ENCODE assay signal across 35 cellular contexts in genomic region chr11:26510201-26510600, GRCh38.
"Had no signal": no experiment of that assay in that cellular context is flagged by ENCODE, and none has a peak within 500 bp of the region (broad histone marks: within the 10 kb centered on the region; RNA-seq: fewer than 3 reads in every experiment).

No MANE protein-coding gene starts in this region.

- DNase-seq: Karpas-422, Kasumi-1, MG63, MM.1S, MV-4-11, NCI-H1048, NCI-H1092, NCI-H1092 treated with DMSO at 0.1 percent for 48 hours, NCI-H1105, NCI-H1105 treated with DMSO at 0.1 percent for 48 hours, NCI-H1417, NCI-H1417 treated with DMSO at 0.1 percent for 48 hours, NCI-H1436, NCI-H1436 treated with DMSO at 0.1 percent for 48 hours, NCI-H146, NCI-H1694, NCI-H187, NCI-H187 treated with DMSO at 0.1 percent for 48 hours, NCI-H1930, NCI-H2029, NCI-H2029 treated with DMSO at 0.1 percent for 48 hours, NCI-H2081, NCI-H2081 treated with DMSO at 0.1 percent for 48 hours, NCI-H2107, NCI-H2171, NCI-H2171 treated with DMSO at 0.1 percent for 48 hours, NCI-H2227 treated with DMSO at 0.1 percent for 48 hours, NCI-H226, NCI-H345, NCI-H446, NCI-H446 treated with DMSO at 0.1 percent for 48 hours, NCI-H510A, NCI-H510A treated with DMSO at 0.1 percent for 48 hours, NCI-H524 had no signal

- H3K27me3 ChIP-seq: MG63 had no signal

- H3K4me3 ChIP-seq: MG63 had no signal

- H3K9me3 ChIP-seq: MG63 had no signal

- H3K9ac ChIP-seq: KMS-11 had no signal

- H3K27ac ChIP-seq: KMS-11 had no signal

- H3K36me3 ChIP-seq: MG63 had no signal
